Comparison of ENCODE assay signal across 10 cellular contexts in the genomic region with DNA sequence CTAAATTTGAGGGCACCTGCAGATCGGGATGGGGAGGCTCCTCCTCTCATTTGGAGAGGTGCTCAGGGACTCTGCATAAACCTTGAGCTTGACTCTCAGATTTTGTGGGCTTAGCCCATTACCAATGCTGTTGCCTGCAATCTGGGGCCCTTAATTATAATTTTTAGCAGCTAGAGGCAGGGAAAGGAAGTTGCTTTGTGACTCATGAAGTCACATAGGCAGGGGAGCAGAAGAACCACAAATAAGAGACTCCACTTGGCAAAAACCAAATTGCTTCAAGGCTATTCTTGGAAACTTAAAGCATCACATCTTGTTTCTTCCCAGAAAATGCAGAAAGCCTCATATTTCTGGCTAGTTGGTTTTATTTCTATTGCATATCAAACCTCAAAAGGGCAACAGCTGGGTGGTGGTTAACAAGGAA. TPM values are rescaled to one million over a fixed set of nuclear protein-coding genes. Genes with fewer than 3 reads are reported as not detected.
DNase-seq lines count a peak whose midpoint lies in the region; ATAC-seq and TF ChIP-seq lines count a peak whose summit lies in the region.
"Had no signal": no experiment of that assay in that cellular context is flagged by ENCODE, and none has a peak within 500 bp of the region (broad histone marks: within the 10 kb centered on the region; RNA-seq: fewer than 3 reads in every experiment).

No MANE protein-coding gene starts in this region.

- no peaks in the 10 kb centered on the region for H3K36me3 Mint-ChIP-seq in endodermal cell (ENCODE audit: low read depth)
- H3K36me3 Mint-ChIP-seq: naive B cell had no signal

- H3K9me3 Mint-ChIP-seq in endodermal cell, result no peaks in the 10 kb centered on the region
- H3K9me3 Mint-ChIP-seq: naive B cell had no signal

- H3K4me1 Mint-ChIP-seq in endodermal cell, result peaks cover 21% of the 10 kb centered on the region
- H3K4me1 Mint-ChIP-seq: naive B cell had no signal

- no peaks in the 10 kb centered on the region for H3K79me2 ChIP-seq in Loucy (ENCODE audit: insufficient read depth, low read length)

- no peaks in the 10 kb centered on the region for H3K9me2 ChIP-seq in Loucy (replicated peaks; ENCODE audit: low read depth, low read length)

- H4K20me1 ChIP-seq in Loucy (ENCODE audit: insufficient read depth, low read length, poor library complexity, severe bottlenecking), result no peaks in the 10 kb centered on the region

- DNase-seq in AG08396 (ENCODE audit: low spot score), result peak; percentile 62
- DNase-seq in amniotic epithelial cell (ENCODE audit: low read depth), result peak; percentile 54
- DNase-seq in endodermal cell, result no peak
- DNase-seq in activated gamma-delta T cell treated with Interleukin-2 at 50 U/mL for 16 hours, result no peak
- DNase-seq in KG1 (lab: John Stamatoyannopoulos, UW), result no peak
- DNase-seq: naive B cell, trophoblast cell had no signal

- no peak overlapping the region for H2AFZ ChIP-seq in Loucy (ENCODE audit: low read length)

- H3K9ac ChIP-seq in Loucy (ENCODE audit: low read depth, low read length, poor library complexity, severe bottlenecking) (no peak overlapping the region), endodermal cell (ENCODE audit: extremely low read depth, low read length, poor library complexity, severe bottlenecking) (no peak overlapping the region)

- no peaks in the 10 kb centered on the region for H3K36me3 ChIP-seq in Loucy (ENCODE audit: insufficient read depth, low read length)
- H3K36me3 ChIP-seq in muscle layer of duodenum (ENCODE audit: control insufficient read depth in 1 of 2, insufficient read depth in 2 of 2, low read length in 2 of 2), result peaks cover 0 to 3% of the 10 kb centered on the region in 2 donors
- H3K36me3 ChIP-seq in endodermal cell (ENCODE audit: control insufficient read depth, insufficient read depth, low read length), result no peaks in the 10 kb centered on the region

- TF ChIP-seq CTCF in Loucy (conservative IDR thresholded peaks at IDR 0.05; ENCODE audit: low read length), result no peak
- TF ChIP-seq CTCF in endodermal cell (conservative IDR thresholded peaks at IDR 0.05), result no peak

- H3K4me3 ChIP-seq in Loucy (ENCODE audit: low read length, poor library complexity, severe bottlenecking), result no peak overlapping the region
- no peak overlapping the region for H3K4me3 ChIP-seq in muscle layer of duodenum (ENCODE audit: low read depth in 1 of 2, low read length in 2 of 2)
- H3K4me3 ChIP-seq in endodermal cell (ENCODE audit: low read length), result no peak overlapping the region

- no peak for ATAC-seq in GM19035 (IDR thresholded peaks at IDR 0.05; ENCODE audit: unreplicated experiment)

- no peak overlapping the region for H3K4me3 Mint-ChIP-seq in endodermal cell
- H3K4me3 Mint-ChIP-seq: naive B cell had no signal

- H3K27me3 ChIP-seq in Loucy (ENCODE audit: insufficient read depth, low read length, poor library complexity, severe bottlenecking), result no peaks in the 10 kb centered on the region
- no peaks in the 10 kb centered on the region for H3K27me3 ChIP-seq in muscle layer of duodenum (ENCODE audit: low read depth, low read length)
- peaks cover 18% of the 10 kb centered on the region for H3K27me3 ChIP-seq in endodermal cell (ENCODE audit: control insufficient read depth, insufficient read depth, low read length, poor library complexity, severe bottlenecking)

- peaks cover 28% of the 10 kb centered on the region for H3K27me3 Mint-ChIP-seq in endodermal cell (ENCODE audit: insufficient read depth)

- H3K4me1 ChIP-seq in Loucy (ENCODE audit: insufficient read depth, low read length, poor library complexity, severe bottlenecking) (peaks cover 20% of the 10 kb centered on the region), muscle layer of duodenum (ENCODE audit: control insufficient read depth in 1 of 2, insufficient read depth in 2 of 2, low read length in 2 of 2) (peaks cover 19 to 40% of the 10 kb centered on the region in 2 donors), endodermal cell (ENCODE audit: control insufficient read depth, insufficient read depth, low read length) (peaks cover 14% of the 10 kb centered on the region)

- H3K9me3 ChIP-seq in Loucy (ENCODE audit: insufficient read depth, low read depth, low read length), result no peaks in the 10 kb centered on the region
- no peaks in the 10 kb centered on the region for H3K9me3 ChIP-seq in muscle layer of duodenum (ENCODE audit: control insufficient read depth in 1 of 2, low read length in 2 of 2)
- no peaks in the 10 kb centered on the region for H3K9me3 ChIP-seq in endodermal cell (ENCODE audit: control insufficient read depth, low read length)

- H3K27ac Mint-ChIP-seq in endodermal cell, result no peak overlapping the region
- H3K27ac Mint-ChIP-seq: naive B cell had no signal

- H3K4me2 ChIP-seq in Loucy (ENCODE audit: low read depth, low read length, poor library complexity, severe bottlenecking), result peak overlapping the region; percentile 38

- WGBS in endodermal cell (ENCODE audit: insufficient coverage in 1 of 2, insufficient read length in 1 of 2), 2 experiments, result 91 to 93% methylated on average over 1 of the region's 1 CpG

- H3F3A ChIP-seq in Loucy (ENCODE audit: low read depth), result no peaks in the 10 kb centered on the region

- H3K27ac ChIP-seq in muscle layer of duodenum (ENCODE audit: low read length) (peak overlapping the region; percentile 50), endodermal cell (ENCODE audit: low read depth, low read length) (no peak overlapping the region)

RNA-seq across cellular contexts. Expression of a gene that starts 46.9 kb away (rescaled TPM):
- 1 to 10 TPM; 1.5 to 1.9 TPM for total RNA-seq in endodermal cell
- polyA plus RNA-seq in endodermal cell (2013, experiment 1 of 2), result 2.2 TPM
- 3.8 TPM for polyA plus RNA-seq in endodermal cell (2013, experiment 2 of 2)

Comparison
In these comparisons a context has a peak if more than half of its experiments do, and no peak if none do; other contexts are left out.
1. DNase-seq: peak in AG08396 (single experiment) and amniotic epithelial cell (single experiment); none in endodermal cell (single experiment), activated gamma-delta T cell treated with Interleukin-2 at 50 U/mL for 16 hours (single experiment) and KG1 (single experiment).